Comparison of ENCODE assay signal across 10 cellular contexts in genomic region chr12:120101182-120101581, GRCh38. TPM values are rescaled to one million over a fixed set of nuclear protein-coding genes. Genes with fewer than 3 reads are reported as not detected.
DNase-seq lines count a peak whose midpoint lies in the region; ATAC-seq and TF ChIP-seq lines count a peak whose summit lies in the region.
"Had no signal": no experiment of that assay in that cellular context is flagged by ENCODE, and none has a peak within 500 bp of the region (broad histone marks: within the 10 kb centered on the region; RNA-seq: fewer than 3 reads in every experiment).

No MANE protein-coding gene starts in this region.

- H3K9me3 ChIP-seq in heart right ventricle (no peaks in the 10 kb centered on the region), stomach (no peaks in the 10 kb centered on the region)
- H3K9me3 ChIP-seq: A549 had no signal

- 38 to 43% methylated on average over 11 of the region's 11 CpGs for WGBS in heart right ventricle, 2 donors
- 25 to 47% (median 28%) methylated on average over 10 to 11 of the region's 11 CpGs for WGBS in stomach, 5 donors

- TF ChIP-seq POLR2A in stomach (IDR thresholded peaks at IDR 0.05), result no peak

- ATAC-seq in heart right ventricle (peak; percentile 14 to 59 (median 52)), HG02571 (IDR thresholded peaks at IDR 0.05; ENCODE audit: unreplicated experiment) (no peak)
- ATAC-seq: A549 had no signal

- H3K36me3 Mint-ChIP-seq in T-helper 1 cell treated with Interleukin-12 subunit alpha and Interleukin-12 subunit beta and Interleukin-4 antibody, amounts not matched to agents 30 μg/mL and 1 μg/mL, for 36 hours (ENCODE audit: low read depth), result peaks cover 26% of the 10 kb centered on the region

- peaks cover 11 to 49% (median 32%) of the 10 kb centered on the region in 9 donors for H3K4me1 ChIP-seq in heart right ventricle
- peaks cover 26 to 55% (median 39%) of the 10 kb centered on the region in 4 donors for H3K4me1 ChIP-seq in stomach

- H3K36me3 ChIP-seq in heart right ventricle, result peaks cover 5 to 97% (median 33%) of the 10 kb centered on the region in 9 donors
- peaks cover 61 to 98% (median 84%) of the 10 kb centered on the region in 4 donors for H3K36me3 ChIP-seq in stomach

- peak overlapping the region; percentile 69 for H3K27ac Mint-ChIP-seq in T-helper 1 cell treated with Interleukin-12 subunit alpha and Interleukin-12 subunit beta and Interleukin-4 antibody, amounts not matched to agents 30 μg/mL and 1 μg/mL, for 36 hours

- DNase-seq in T-helper 1 cell, result no peak
- DNase-seq in heart right ventricle, result no peak
- DNase-seq in stomach, result peak; percentile 46
- DNase-seq in NCI-H2029 (lab: John Stamatoyannopoulos, UW), result no peak
- DNase-seq in AML-193 (lab: John Stamatoyannopoulos, UW), result no peak
- DNase-seq: NCI-H1436 treated with DMSO at 0.1 percent for 48 hours had no signal

- intact Hi-C loops in heart right ventricle (cut with DNase I), result no loop called here
- intact Hi-C loops in stomach (cut with DNase I; ENCODE audit: low total_unique reads), result no loop called here

- TF ChIP-seq CTCF in VCaP (conservative IDR thresholded peaks at IDR 0.05) (no peak), heart right ventricle (IDR thresholded peaks at IDR 0.05) (no peak), stomach (IDR thresholded peaks at IDR 0.05) (no peak)

- no peak for TF ChIP-seq EP300 in stomach (IDR thresholded peaks at IDR 0.05)

- H3K27ac ChIP-seq in VCaP, result peak overlapping the region; percentile 61
- H3K27ac ChIP-seq in heart right ventricle, result peak overlapping the region in 8 of 10 donors; percentile 20 to 69 (median 38)
- H3K27ac ChIP-seq in stomach, result peak overlapping the region; percentile 5 to 73 (median 69)
- H3K27ac ChIP-seq: A549 had no signal

- no peaks in the 10 kb centered on the region for H3K27me3 ChIP-seq in heart right ventricle
- no peaks in the 10 kb centered on the region for H3K27me3 ChIP-seq in stomach

- no peak overlapping the region for H3K4me3 Mint-ChIP-seq in T-helper 1 cell treated with Interleukin-12 subunit alpha and Interleukin-12 subunit beta and Interleukin-4 antibody, amounts not matched to agents 30 μg/mL and 1 μg/mL, for 36 hours

- no peaks in the 10 kb centered on the region for H3K27me3 Mint-ChIP-seq in T-helper 1 cell treated with Interleukin-12 subunit alpha and Interleukin-12 subunit beta and Interleukin-4 antibody, amounts not matched to agents 30 μg/mL and 1 μg/mL, for 36 hours (ENCODE audit: low read depth)

- H3K9me3 Mint-ChIP-seq in T-helper 1 cell treated with Interleukin-12 subunit alpha and Interleukin-12 subunit beta and Interleukin-4 antibody, amounts not matched to agents 30 μg/mL and 1 μg/mL, for 36 hours, result no peaks in the 10 kb centered on the region

- H3K4me3 ChIP-seq in heart right ventricle, result peak overlapping the region in 4 of 10 donors; percentile 3 to 22 (median 12)
- peak overlapping the region in 3 of 4 donors; percentile 1 to 38 (median 12) for H3K4me3 ChIP-seq in stomach
- H3K4me3 ChIP-seq: A549 had no signal

- peaks cover 15% of the 10 kb centered on the region for H3K4me1 Mint-ChIP-seq in T-helper 1 cell treated with Interleukin-12 subunit alpha and Interleukin-12 subunit beta and Interleukin-4 antibody, amounts not matched to agents 30 μg/mL and 1 μg/mL, for 36 hours (ENCODE audit: low read depth)

RNA-seq across cellular contexts. Expression of gene RAB35, which starts 15.4 kb away (rescaled TPM):
- total RNA-seq in heart right ventricle (10 to 100 TPM; 15.4 to 33.6 (median 24.3) TPM), stomach (10 to 100 TPM in 2 of 5 donors, 1 to 10 TPM in 3; 8.1 to 20.0 (median 9.9) TPM)
- polyA plus RNA-seq in heart right ventricle (10 to 100 TPM; 13.3 to 24.1 TPM), stomach (10 to 100 TPM; 14.0 to 35.4 (median 23.9) TPM)
